17 cellular contexts compared by ENCODE assay signal in genomic region chr6:134553941-134554340, GRCh38.
A peak's percentile ranks its signal among the peaks of the same experiment; 100 is the strongest.
DNase-seq lines count a peak whose midpoint lies in the region; ATAC-seq and TF ChIP-seq lines count a peak whose summit lies in the region.
"Had no signal": no experiment of that assay in that cellular context is flagged by ENCODE, and none has a peak within 500 bp of the region (broad histone marks: within the 10 kb centered on the region; RNA-seq: fewer than 3 reads in every experiment).

No MANE protein-coding gene starts in this region.

- no peak for ATAC-seq in GM18511 (IDR thresholded peaks at IDR 0.05; ENCODE audit: unreplicated experiment)
- no peak for ATAC-seq in HG03095 (IDR thresholded peaks at IDR 0.05; ENCODE audit: unreplicated experiment)
- ATAC-seq: HepG2 had no signal

- H3K36me3 ChIP-seq in adipocyte (ENCODE audit: control insufficient read depth, insufficient read depth, low read length, severe bottlenecking), result no peaks in the 10 kb centered on the region
- H3K36me3 ChIP-seq: Peyer's patch had no signal

- DNase-seq in GM03348 (ENCODE audit: low spot score) (peak; percentile 23), adipocyte (ENCODE audit: low read depth) (peak; percentile 13), fibroblast of mammary gland (ENCODE audit: low read depth) (peak; percentile 76), hepatic stellate cell (ENCODE audit: low spot score) (no peak), epidermal melanocyte (ENCODE audit: insufficient read length, low spot score) (no peak)
- DNase-seq: DMS153, Karpas-422, MM.1S, NCI-H1105, NCI-H1694 treated with DMSO at 0.1 percent for 48 hours, NCI-H510A, NCI-H82, Peyer's patch, SHP77 had no signal

- H3K9me3 ChIP-seq in adipocyte (ENCODE audit: control insufficient read depth, low read length), result no peaks in the 10 kb centered on the region
- H3K9me3 ChIP-seq: Peyer's patch had no signal

- H3K9ac ChIP-seq in adipocyte (ENCODE audit: low read length), result no peak overlapping the region

- H3K4me1 ChIP-seq in adipocyte (ENCODE audit: control insufficient read depth, insufficient read depth, low read length), result peaks cover 17% of the 10 kb centered on the region
- H3K4me1 ChIP-seq: Peyer's patch had no signal

- H3K27me3 ChIP-seq in adipocyte (replicated peaks; ENCODE audit: control insufficient read depth, insufficient read depth, low read length), result no peaks in the 10 kb centered on the region
- H3K27me3 ChIP-seq: Peyer's patch had no signal

- no peak for TF ChIP-seq CTCF in fibroblast of mammary gland (conservative IDR thresholded peaks at IDR 0.05; ENCODE audit: control insufficient read depth, insufficient read depth, low read depth, low read length)

- no peak overlapping the region for H3K4me3 ChIP-seq in adipocyte (ENCODE audit: low read length)
- no peak overlapping the region for H3K4me3 ChIP-seq in fibroblast of mammary gland (ENCODE audit: control insufficient read depth, low read depth, low read length)
- H3K4me3 ChIP-seq: Peyer's patch had no signal

Comparison
In these comparisons a context has a peak if more than half of its experiments do, and no peak if none do; other contexts are left out.
1. DNase-seq: peak in GM03348 (single experiment), adipocyte (single experiment) and fibroblast of mammary gland (single experiment); none in hepatic stellate cell (single experiment) and epidermal melanocyte (single experiment).